17 cellular contexts compared by ENCODE assay signal in the genomic region with DNA sequence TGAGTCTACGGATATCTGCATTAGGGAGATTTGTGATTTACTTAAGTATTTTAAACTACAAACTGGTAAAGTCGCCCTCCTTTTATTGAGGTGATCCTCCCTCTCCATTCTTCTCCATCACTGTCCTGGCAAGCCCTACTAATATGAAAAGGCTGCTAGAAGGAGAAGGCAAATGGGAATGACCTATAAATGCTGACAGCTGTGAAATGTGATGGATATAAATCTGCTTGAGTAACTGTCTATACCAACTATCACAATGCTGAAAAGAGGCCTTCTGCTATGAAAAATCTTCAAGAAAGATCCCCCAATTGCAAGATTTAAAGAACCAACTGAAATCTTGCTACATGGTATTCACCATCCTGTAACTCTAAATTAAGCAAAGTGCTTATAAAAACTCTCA. TPM values are rescaled to one million over a fixed set of nuclear protein-coding genes. Genes with fewer than 3 reads are reported as not detected.
DNase-seq lines count a peak whose midpoint lies in the region; ATAC-seq and TF ChIP-seq lines count a peak whose summit lies in the region.
"Had no signal": no experiment of that assay in that cellular context is flagged by ENCODE, and none has a peak within 500 bp of the region (broad histone marks: within the 10 kb centered on the region; RNA-seq: fewer than 3 reads in every experiment).

No MANE protein-coding gene starts in this region.

- H3K79me2 ChIP-seq in Karpas-422 (ENCODE audit: low read length): peaks cover 66% of the 10 kb centered on the region

- H4K20me1 ChIP-seq in Karpas-422 (ENCODE audit: insufficient read depth, low read depth, low read length): no peaks in the 10 kb centered on the region

- TF ChIP-seq EP300 in tibial nerve (IDR thresholded peaks at IDR 0.05): no peak

- ATAC-seq in GM21390 (IDR thresholded peaks at IDR 0.05; ENCODE audit: unreplicated experiment): no peak

- H3K4me2 ChIP-seq in Karpas-422 (ENCODE audit: low read depth, low read length, poor library complexity, severe bottlenecking): no peak overlapping the region
- H3K4me2 ChIP-seq: PC-9 had no signal

- peak overlapping the region; percentile 65 for H3K27ac ChIP-seq in Karpas-422 (ENCODE audit: low read length)
- H3K27ac ChIP-seq in cingulate gyrus (ENCODE audit: low read depth, low read length): peak overlapping the region; percentile 93
- peak overlapping the region; percentile 21 to 83 (median 59) for H3K27ac ChIP-seq in tibial nerve
- H3K27ac ChIP-seq: PC-9, SJCRH30 had no signal

- H3K27me3 ChIP-seq in Karpas-422 (ENCODE audit: low read length) (no peaks in the 10 kb centered on the region), tibial nerve (no peaks in the 10 kb centered on the region)
- H3K27me3 ChIP-seq: BE2C, SJCRH30 had no signal

- no peak overlapping the region for H2AFZ ChIP-seq in Karpas-422 (ENCODE audit: low read length)
- H2AFZ ChIP-seq: PC-9 had no signal

- H3K9me2 ChIP-seq in Karpas-422 (replicated peaks; ENCODE audit: insufficient read depth, low read length): no peaks in the 10 kb centered on the region

- TF ChIP-seq POLR2A in tibial nerve (IDR thresholded peaks at IDR 0.05): no peak

- 71 to 83% methylated on average over 2 of the region's 2 CpGs for WGBS in tibial nerve, 2 donors

- H3K9ac ChIP-seq in Karpas-422 (ENCODE audit: low read length): no peak overlapping the region

- H3K9me3 ChIP-seq in Karpas-422 (ENCODE audit: low read length) (no peaks in the 10 kb centered on the region), tibial nerve (no peaks in the 10 kb centered on the region)
- H3K9me3 ChIP-seq: BE2C, SJCRH30 had no signal

- H3K4me1 ChIP-seq in Karpas-422 (ENCODE audit: low read length): peaks cover 77% of the 10 kb centered on the region
- H3K4me1 ChIP-seq in tibial nerve: peaks cover 0 to 65% (median 46%) of the 10 kb centered on the region in 4 donors
- H3K4me1 ChIP-seq: BE2C, SJCRH30 had no signal

- H3K36me3 ChIP-seq in Karpas-422 (ENCODE audit: insufficient read depth, low read length) (peaks cover 40% of the 10 kb centered on the region), tibial nerve (peaks cover 0 to 46% (median 15%) of the 10 kb centered on the region in 3 donors)

- DNase-seq in Karpas-422 (no peak), tibial nerve (ENCODE audit: low spot score in 2 of 2) (no peak), iPS-NIHi7 (ENCODE audit: extremely low spot score) (no peak)
- DNase-seq: BE2C; CD4-positive, alpha-beta memory T cell; DMS79 treated with DMSO at 0.1 percent for 48 hours; GOT3; Kasumi-1; NCI-H1105; NCI-H1694; NCI-H510A treated with DMSO at 0.1 percent for 48 hours; NCI-H82; PC-9; SJCRH30; SW 1271 had no signal

- H3K4me3 ChIP-seq in Karpas-422 (ENCODE audit: low read length): no peak overlapping the region
- no peak overlapping the region for H3K4me3 ChIP-seq in tibial nerve
- H3K4me3 ChIP-seq: PC-9, SJCRH30 had no signal

- TF ChIP-seq CTCF in tibial nerve (IDR thresholded peaks at IDR 0.05): no peak

RNA-seq across cellular contexts. Expression of a gene that starts 15.5 kb away (rescaled TPM):
- 56.1 and 64.1 TPM in 2 replicates for total RNA-seq in Karpas-422 (2014; rRNA removed; shearing (Covaris generic); ENCODE audit: low replicate concordance)
- total RNA-seq in tibial nerve: 10 to 100 TPM; 56.6 to 90.2 (median 71.8) TPM

RNA-seq across cellular contexts. Expression of a gene that starts 18.2 kb away (rescaled TPM):
- total RNA-seq in Karpas-422 (2014; rRNA removed; shearing (Covaris generic); ENCODE audit: low replicate concordance): 28.4 and 44.9 TPM in 2 replicates
- total RNA-seq in tibial nerve: 10 to 100 TPM; 17.7 to 39.9 (median 23.8) TPM

RNA-seq across cellular contexts. Expression of a gene that starts 35.1 kb away (rescaled TPM):
- 41.3 and 79.1 TPM in 2 replicates for total RNA-seq in Karpas-422 (2014; rRNA removed; shearing (Covaris generic); ENCODE audit: low replicate concordance)
- total RNA-seq in tibial nerve: 100 to 1,000 TPM; 174 to 345 (median 256) TPM

RNA-seq across cellular contexts. Expression of a gene that starts 48.7 kb away (rescaled TPM):
- not detected in 2 replicates for total RNA-seq in Karpas-422 (2014; rRNA removed; shearing (Covaris generic); ENCODE audit: low replicate concordance)
- total RNA-seq in tibial nerve: 1 to 10 TPM; 1.2 to 2.9 (median 2.1) TPM
